In the genomic region with DNA sequence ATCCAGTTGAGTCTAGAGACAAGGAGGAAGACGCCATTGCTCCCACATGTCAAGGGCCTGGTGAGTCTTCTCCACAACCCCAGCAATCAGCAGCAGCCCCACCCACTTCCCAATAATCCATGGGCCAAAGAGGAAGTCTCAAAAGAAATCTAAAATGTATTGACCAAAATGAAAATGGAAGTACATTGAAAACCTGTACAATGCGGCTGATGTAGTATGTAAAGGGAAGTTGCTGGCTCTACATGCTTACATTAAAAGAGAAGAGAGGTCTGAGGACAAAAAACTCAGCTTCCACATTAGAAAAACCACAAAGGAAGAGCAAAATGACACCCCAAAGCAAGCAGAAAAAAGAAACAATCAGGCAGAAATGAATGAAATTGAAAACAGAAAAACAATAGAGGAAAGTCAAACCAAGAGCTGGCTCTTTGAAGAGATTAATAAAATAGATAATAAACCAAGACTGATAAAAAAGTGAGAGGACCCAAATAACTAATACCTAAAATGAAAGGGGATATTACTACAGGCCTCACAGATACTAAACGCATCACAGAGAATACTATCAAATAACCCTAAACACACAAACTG, we compare ENCODE assay signal across 14 cellular contexts.
A peak's percentile ranks its signal among the peaks of the same experiment; 100 is the strongest.
DNase-seq lines count a peak whose midpoint lies in the region; ATAC-seq and TF ChIP-seq lines count a peak whose summit lies in the region.
"Had no signal": no experiment of that assay in that cellular context is flagged by ENCODE, and none has a peak within 500 bp of the region (broad histone marks: within the 10 kb centered on the region; RNA-seq: fewer than 3 reads in every experiment).

No MANE protein-coding gene starts in this region.

- no peaks in the 10 kb centered on the region for H3K9me3 Mint-ChIP-seq in activated T-cell treated with anti-CD3 and anti-CD28 coated beads, Interleukin-2, amount 50 U/mL, for 24 hours
- peaks cover 2% of the 10 kb centered on the region for H3K9me3 Mint-ChIP-seq in activated naive CD8-positive, alpha-beta T cell treated with anti-CD3 and anti-CD28 coated beads for 36 hours

- H3K27me3 ChIP-seq in spleen (replicated peaks in 1 of 7), result no peaks in the 10 kb centered on the region
- H3K27me3 ChIP-seq: body of pancreas had no signal

- no peak for DNase-seq in activated T-cell treated with anti-CD3 and anti-CD28 coated beads, Interleukin-2, amount 50 U/mL, for 24 hours
- no peak for DNase-seq in activated T-cell treated with anti-CD3 and anti-CD28 coated beads, Interleukin-2, amount 50 U/mL, for 48 hours
- DNase-seq in NB4 (ENCODE audit: low read depth), result peak; percentile 64
- no peak for DNase-seq in activated naive CD8-positive, alpha-beta T cell treated with anti-CD3 and anti-CD28 coated beads for 36 hours
- no peak for DNase-seq in spleen
- no peak for DNase-seq in NCI-H748 treated with DMSO at 0.1 percent for 48 hours (lab: John Stamatoyannopoulos, UW)
- DNase-seq in EL, result no peak
- DNase-seq: activated CD4-positive, alpha-beta T cell treated with anti-CD3 and anti-CD28 coated beads, Interleukin-2, amount 50 U/mL, for 1 hour; NCI-H187 treated with DMSO at 0.1 percent for 48 hours; RPMI8226; substantia nigra had no signal

- H3K4me3 ChIP-seq in NB4 (ENCODE audit: low read depth, low read length), result no peak overlapping the region
- H3K4me3 ChIP-seq in spleen, result peak overlapping the region in 1 of 8 donors; percentile 37
- H3K4me3 ChIP-seq: body of pancreas had no signal

- TF ChIP-seq CTCF in NB4 (IDR thresholded peaks at IDR 0.05; ENCODE audit: low read depth, low read length) (no peak), spleen (IDR thresholded peaks at IDR 0.05 in 8 of 11, conservative IDR thresholded peaks at IDR 0.05 in 3 of 11) (peak in 1 of 11 experiments; percentile 11)

- H3K36me3 ChIP-seq in spleen, result no peaks in the 10 kb centered on the region

- no peak for ATAC-seq in HG03439 (IDR thresholded peaks at IDR 0.05; ENCODE audit: unreplicated experiment)
- ATAC-seq: body of pancreas had no signal

- WGBS in spleen, 5 donors, result 35 to 54% (median 48%) methylated on average over 3 of the region's 3 CpGs

- H3K27ac ChIP-seq in spleen, result peak overlapping the region; percentile 15 to 81 (median 66)
- H3K27ac ChIP-seq: epithelial cell of prostate had no signal

- peak overlapping the region; percentile 62 for H3K27ac Mint-ChIP-seq in activated T-cell treated with anti-CD3 and anti-CD28 coated beads, Interleukin-2, amount 50 U/mL, for 24 hours
- H3K27ac Mint-ChIP-seq in activated naive CD8-positive, alpha-beta T cell treated with anti-CD3 and anti-CD28 coated beads for 36 hours, result peak overlapping the region; percentile 67

- intact Hi-C loops in spleen (cut with DNase I; ENCODE audit: low total_unique reads), result no loop called here

- H3K4me1 Mint-ChIP-seq in activated T-cell treated with anti-CD3 and anti-CD28 coated beads, Interleukin-2, amount 50 U/mL, for 24 hours (ENCODE audit: low read depth), result peaks cover 20% of the 10 kb centered on the region
- H3K4me1 Mint-ChIP-seq in activated naive CD8-positive, alpha-beta T cell treated with anti-CD3 and anti-CD28 coated beads for 36 hours, result peaks cover 21% of the 10 kb centered on the region

- peaks cover 10 to 23% (median 18%) of the 10 kb centered on the region in 6 donors for H3K4me1 ChIP-seq in spleen

- no peaks in the 10 kb centered on the region for H3K27me3 Mint-ChIP-seq in activated T-cell treated with anti-CD3 and anti-CD28 coated beads, Interleukin-2, amount 50 U/mL, for 24 hours
- H3K27me3 Mint-ChIP-seq in activated naive CD8-positive, alpha-beta T cell treated with anti-CD3 and anti-CD28 coated beads for 36 hours, result no peaks in the 10 kb centered on the region

- no peak overlapping the region for H3K4me3 Mint-ChIP-seq in activated T-cell treated with anti-CD3 and anti-CD28 coated beads, Interleukin-2, amount 50 U/mL, for 24 hours
- H3K4me3 Mint-ChIP-seq in activated naive CD8-positive, alpha-beta T cell treated with anti-CD3 and anti-CD28 coated beads for 36 hours, result peak overlapping the region; percentile 6

- no peak for TF ChIP-seq POLR2A in NB4 (IDR thresholded peaks at IDR 0.05; ENCODE audit: extremely low read depth, insufficient read length)
- no peak for TF ChIP-seq POLR2A in spleen (IDR thresholded peaks at IDR 0.05)

- no peaks in the 10 kb centered on the region for H3K9me3 ChIP-seq in spleen
- H3K9me3 ChIP-seq: body of pancreas had no signal

- H3K36me3 Mint-ChIP-seq in activated T-cell treated with anti-CD3 and anti-CD28 coated beads, Interleukin-2, amount 50 U/mL, for 24 hours (ENCODE audit: low read depth), result peaks cover 2% of the 10 kb centered on the region
- peaks cover 10% of the 10 kb centered on the region for H3K36me3 Mint-ChIP-seq in activated naive CD8-positive, alpha-beta T cell treated with anti-CD3 and anti-CD28 coated beads for 36 hours
